Comparison of ENCODE assay signal across 5 cellular contexts in genomic region chr9:98632839-98633238, GRCh38.
"Had no signal": no experiment of that assay in that cellular context is flagged by ENCODE, and none has a peak within 500 bp of the region (broad histone marks: within the 10 kb centered on the region; RNA-seq: fewer than 3 reads in every experiment).

No MANE protein-coding gene starts in this region.

- FAIRE-seq: HepG2, HTR-8/SVneo had no signal

- H3K27ac ChIP-seq: HL-60 had no signal

- DNase-seq: IMR-90, KBM-7 had no signal

- ATAC-seq: HepG2 had no signal
